29 cellular contexts compared by ENCODE assay signal in genomic region chr12:44571031-44571550, GRCh38.
DNase-seq lines count a peak whose midpoint lies in the region; TF ChIP-seq lines count a peak whose summit lies in the region.
"Had no signal": no experiment of that assay in that cellular context is flagged by ENCODE, and none has a peak within 500 bp of the region (broad histone marks: within the 10 kb centered on the region; RNA-seq: fewer than 3 reads in every experiment).

No MANE protein-coding gene starts in this region.

- no peaks in the 10 kb centered on the region for H3K27me3 Mint-ChIP-seq in neural progenitor cell (ENCODE audit: insufficient read depth, low read depth)
- H3K27me3 Mint-ChIP-seq in H9 (ENCODE audit: low read depth): no peaks in the 10 kb centered on the region
- H3K27me3 Mint-ChIP-seq in T-helper 2 cell treated with Interferon-gamma antibody and Interleukin-4, amounts not matched to agents 5 μg/mL and 100 μg/mL, for 36 hours (ENCODE audit: low read depth): no peaks in the 10 kb centered on the region
- H3K27me3 Mint-ChIP-seq: activated CD8-positive, alpha-beta T cell treated with anti-CD3 and anti-CD28 coated beads for 36 hours had no signal

- no peak overlapping the region for H2BK20ac ChIP-seq in H9 (ENCODE audit: low read depth, low read length, poor library complexity, severe bottlenecking)

- peaks cover 16% of the 10 kb centered on the region for H3K4me1 Mint-ChIP-seq in neural progenitor cell
- peaks cover 11 to 15% of the 10 kb centered on the region in 2 experiments for H3K4me1 Mint-ChIP-seq in H9
- no peaks in the 10 kb centered on the region for H3K4me1 Mint-ChIP-seq in T-helper 2 cell treated with Interferon-gamma antibody and Interleukin-4, amounts not matched to agents 5 μg/mL and 100 μg/mL, for 36 hours (ENCODE audit: low read depth)
- H3K4me1 Mint-ChIP-seq: nephron had no signal

- H3F3A ChIP-seq in neural progenitor cell (ENCODE audit: low read depth): peaks cover 2% of the 10 kb centered on the region

- H3K23me2 ChIP-seq in H9 (ENCODE audit: insufficient read length, low read depth, low read length, poor library complexity, severe bottlenecking): no peaks in the 10 kb centered on the region

- H3K23ac ChIP-seq in H9 (ENCODE audit: insufficient read length, low read depth, low read length): no peak overlapping the region

- no peaks in the 10 kb centered on the region for H4K20me1 ChIP-seq in neural progenitor cell (ENCODE audit: low read depth)
- H4K20me1 ChIP-seq in H9 (ENCODE audit: control insufficient read depth, insufficient read depth, insufficient read length): no peaks in the 10 kb centered on the region

- H2BK5ac ChIP-seq in H9 (ENCODE audit: insufficient read length, low read length): no peak overlapping the region

- H3K18ac ChIP-seq in H9 (ENCODE audit: insufficient read length, low read depth, low read length): no peak overlapping the region

- H3K36me3 ChIP-seq in HUES64 (ENCODE audit: insufficient read depth, low read length): no peaks in the 10 kb centered on the region
- no peaks in the 10 kb centered on the region for H3K36me3 ChIP-seq in neural progenitor cell
- H3K36me3 ChIP-seq: gastrocnemius medialis, Peyer's patch, tibial nerve had no signal

- no peak overlapping the region for H3K4me2 ChIP-seq in neural progenitor cell
- H3K4me2 ChIP-seq in H9 (ENCODE audit: insufficient read depth, insufficient read length, low read length): no peak overlapping the region
- H3K4me2 ChIP-seq: SK-N-SH, smooth muscle cell had no signal

- no peak overlapping the region for H2BK120ac ChIP-seq in H9 (ENCODE audit: low read depth, low read length, poor library complexity, severe bottlenecking)

- H3K27ac ChIP-seq in HUES64 (ENCODE audit: low read depth, low read length) (peak overlapping the region; percentile 23), neural progenitor cell (peak overlapping the region; percentile 36), H9 (ENCODE audit: insufficient read length, low read depth, low read length) (no peak overlapping the region)
- H3K27ac ChIP-seq: gastrocnemius medialis, HL-60, Peyer's patch, tibial nerve had no signal

- H3K36me3 Mint-ChIP-seq in neural progenitor cell (peaks cover 12% of the 10 kb centered on the region), H9 (ENCODE audit: insufficient read depth in 1 of 3, low read depth in 3 of 3) (no peaks in the 10 kb centered on the region)
- H3K36me3 Mint-ChIP-seq in T-helper 2 cell treated with Interferon-gamma antibody and Interleukin-4, amounts not matched to agents 5 μg/mL and 100 μg/mL, for 36 hours (ENCODE audit: low read depth): no peaks in the 10 kb centered on the region

- no peaks in the 10 kb centered on the region for H3K9me3 Mint-ChIP-seq in neural progenitor cell
- no peaks in the 10 kb centered on the region for H3K9me3 Mint-ChIP-seq in H9
- no peaks in the 10 kb centered on the region for H3K9me3 Mint-ChIP-seq in T-helper 2 cell treated with Interferon-gamma antibody and Interleukin-4, amounts not matched to agents 5 μg/mL and 100 μg/mL, for 36 hours
- H3K9me3 Mint-ChIP-seq: activated CD8-positive, alpha-beta T cell treated with anti-CD3 and anti-CD28 coated beads for 36 hours; activated naive CD4-positive, alpha-beta T cell treated with anti-CD3 and anti-CD28 coated beads for 36 hours; nephron had no signal

- H3K9me3 ChIP-seq in HUES64 (ENCODE audit: insufficient read depth, low read depth, low read length) (no peaks in the 10 kb centered on the region), neural progenitor cell (ENCODE audit: low read depth) (no peaks in the 10 kb centered on the region), H9 (ENCODE audit: control insufficient read depth, low read depth, low read length) (no peaks in the 10 kb centered on the region)
- H3K9me3 ChIP-seq: gastrocnemius medialis, Peyer's patch, SK-N-SH, tibial nerve had no signal

- H3K4me1 ChIP-seq in HUES64 (ENCODE audit: insufficient read depth, low read length): peaks cover 18% of the 10 kb centered on the region; the same call in 1 of the 2 replicates
- peaks cover 24% of the 10 kb centered on the region for H3K4me1 ChIP-seq in neural progenitor cell
- H3K4me1 ChIP-seq in H9 (ENCODE audit: insufficient read depth, low read length): no peaks in the 10 kb centered on the region
- H3K4me1 ChIP-seq: gastrocnemius medialis, Peyer's patch, tibial nerve had no signal

- H3K79me2 ChIP-seq in neural progenitor cell (ENCODE audit: low read depth) (no peaks in the 10 kb centered on the region), H9 (ENCODE audit: insufficient read depth, low read length) (no peaks in the 10 kb centered on the region)

- WGBS in HUES64: no CpG with 5 or more reads among the region's 2 CpGs
- WGBS in H9 (ENCODE audit: extremely low coverage, insufficient read length, low lambda C conversion rate): no CpG with 5 or more reads among the region's 2 CpGs

- H3K4ac ChIP-seq in H9 (ENCODE audit: low read depth, low read length): no peak overlapping the region

- in situ Hi-C loops in Caki2 (cut with HindIII; ENCODE audit: low pct_unique_long_range_greater_than_20kb, low sequenced_read_pairs): no loop called here

- H2BK12ac ChIP-seq in H9 (ENCODE audit: insufficient read length, low read depth, low read length): no peak overlapping the region

- H2AFZ ChIP-seq in neural progenitor cell (replicated peaks): no peak overlapping the region
- H2AFZ ChIP-seq in H9 (ENCODE audit: low read length): no peak overlapping the region

- H3K27me3 ChIP-seq in HUES64 (ENCODE audit: insufficient read depth, low read length) (no peaks in the 10 kb centered on the region), neural progenitor cell (no peaks in the 10 kb centered on the region), H9 (ENCODE audit: insufficient read depth, low read length) (no peaks in the 10 kb centered on the region)
- H3K27me3 ChIP-seq: gastrocnemius medialis, Peyer's patch, tibial nerve had no signal

- H3K27ac Mint-ChIP-seq in neural progenitor cell (no peak overlapping the region), H9 (peak overlapping the region in 1 of 3 experiments; percentile 35; a peak in 2 of 7 replicates)
- H3K27ac Mint-ChIP-seq in T-helper 2 cell treated with Interferon-gamma antibody and Interleukin-4, amounts not matched to agents 5 μg/mL and 100 μg/mL, for 36 hours: no peak overlapping the region
- H3K27ac Mint-ChIP-seq: activated CD8-positive, alpha-beta T cell treated with anti-CD3 and anti-CD28 coated beads for 36 hours; activated naive CD4-positive, alpha-beta T cell treated with anti-CD3 and anti-CD28 coated beads for 36 hours had no signal

- no peak overlapping the region for H4K5ac ChIP-seq in H9 (ENCODE audit: insufficient read length, low read depth, low read length)

- no peak overlapping the region for H3K4me3 Mint-ChIP-seq in neural progenitor cell
- no peak overlapping the region for H3K4me3 Mint-ChIP-seq in H9
- H3K4me3 Mint-ChIP-seq in T-helper 2 cell treated with Interferon-gamma antibody and Interleukin-4, amounts not matched to agents 5 μg/mL and 100 μg/mL, for 36 hours: no peak overlapping the region
- H3K4me3 Mint-ChIP-seq: activated CD8-positive, alpha-beta T cell treated with anti-CD3 and anti-CD28 coated beads for 36 hours; activated naive CD4-positive, alpha-beta T cell treated with anti-CD3 and anti-CD28 coated beads for 36 hours; nephron had no signal

- DNase-seq in Caki2 (ENCODE audit: low read depth): peak; percentile 36
- peak; percentile 51 for DNase-seq in astrocyte of the hippocampus (ENCODE audit: low read depth, low spot score)
- DNase-seq in neural progenitor cell (ENCODE audit: low spot score): no peak
- DNase-seq in NCI-H2029 (lab: John Stamatoyannopoulos, UW): no peak
- DNase-seq in H9: no peak
- no peak for DNase-seq in T-helper 2 cell treated with Interferon-gamma antibody and Interleukin-4, amounts not matched to agents 5 μg/mL and 100 μg/mL, for 36 hours (ENCODE audit: low spot score)
- DNase-seq in SIG-M5 (lab: John Stamatoyannopoulos, UW): no peak
- DNase-seq: activated CD4-positive, CD25-positive, alpha-beta regulatory T cell; activated CD8-positive, alpha-beta T cell treated with anti-CD3 and anti-CD28 coated beads for 36 hours; activated naive CD4-positive, alpha-beta T cell treated with anti-CD3 and anti-CD28 coated beads for 36 hours; AML-193; aorta; cerebellar nuclear complex; EL; gastrocnemius medialis; left colon; NCI-H187; NCI-H345; NK-92 treated with Interleukin-12 subunit alpha and Interleukin-12 subunit beta, amount 100 ng/mL, for 24 hours; Peyer's patch; SK-N-SH; stimulated activated CD4-positive, alpha-beta T cell treated with anti-CD3 and anti-CD28 coated beads, Interleukin-2, amount 100 ng/mL, for 48 hours; stimulated activated naive CD8-positive, alpha-beta T cell treated with anti-CD3 and anti-CD28 coated beads, Interleukin-15, Interleukin-2, amounts not matched to agents 100 U/mL and 50 U/mL, for 24 hours had no signal

- no peak overlapping the region for H2AK5ac ChIP-seq in H9 (ENCODE audit: insufficient read length, low read length)

- no peak overlapping the region for H3T11ph ChIP-seq in H9 (ENCODE audit: low read length)

- H3K4me3 ChIP-seq in HUES64 (ENCODE audit: low read length) (no peak overlapping the region), neural progenitor cell (no peak overlapping the region)
- H3K4me3 ChIP-seq: gastrocnemius medialis, K562, Peyer's patch, smooth muscle cell, tibial nerve had no signal

- no peak overlapping the region for H3K9ac ChIP-seq in HUES64 (ENCODE audit: low read depth, low read length)
- no peak overlapping the region for H3K9ac ChIP-seq in neural progenitor cell
- H3K9ac ChIP-seq in H9 (ENCODE audit: extremely low read depth, insufficient read length, low read length): no peak overlapping the region
- H3K9ac ChIP-seq: SK-N-SH had no signal

- H3K79me1 ChIP-seq in H9 (ENCODE audit: insufficient read depth, low read depth, low read length, poor library complexity, severe bottlenecking): no peaks in the 10 kb centered on the region

- no peak overlapping the region for H3K56ac ChIP-seq in H9 (ENCODE audit: insufficient read length, low read depth, low read length)

- no peak for TF ChIP-seq CTCF in neural progenitor cell (IDR thresholded peaks at IDR 0.05)
- no peak for TF ChIP-seq CTCF in H9 (conservative IDR thresholded peaks at IDR 0.05)

- no peak overlapping the region for H4K91ac ChIP-seq in H9 (ENCODE audit: insufficient read length, low read depth, low read length)

- H3K14ac ChIP-seq in H9 (ENCODE audit: insufficient read depth, low read length): no peak overlapping the region

- H4K8ac ChIP-seq in H9 (replicated peaks; ENCODE audit: insufficient read length, low read depth, low read length): no peak overlapping the region

- no peak overlapping the region for H2BK15ac ChIP-seq in H9 (ENCODE audit: low read depth, low read length)

Comparison
In these comparisons a context has a peak if more than half of its experiments do, and no peak if none do; other contexts are left out.
1. DNase-seq: peak in Caki2 (single experiment) and astrocyte of the hippocampus (single experiment); none in neural progenitor cell (single experiment), NCI-H2029 (single experiment), H9 (single experiment), T-helper 2 cell treated with Interferon-gamma antibody and Interleukin-4, amounts not matched to agents 5 μg/mL and 100 μg/mL, for 36 hours (single experiment) and SIG-M5 (single experiment).